1 cellular context compared by ENCODE assay signal in the genomic region with DNA sequence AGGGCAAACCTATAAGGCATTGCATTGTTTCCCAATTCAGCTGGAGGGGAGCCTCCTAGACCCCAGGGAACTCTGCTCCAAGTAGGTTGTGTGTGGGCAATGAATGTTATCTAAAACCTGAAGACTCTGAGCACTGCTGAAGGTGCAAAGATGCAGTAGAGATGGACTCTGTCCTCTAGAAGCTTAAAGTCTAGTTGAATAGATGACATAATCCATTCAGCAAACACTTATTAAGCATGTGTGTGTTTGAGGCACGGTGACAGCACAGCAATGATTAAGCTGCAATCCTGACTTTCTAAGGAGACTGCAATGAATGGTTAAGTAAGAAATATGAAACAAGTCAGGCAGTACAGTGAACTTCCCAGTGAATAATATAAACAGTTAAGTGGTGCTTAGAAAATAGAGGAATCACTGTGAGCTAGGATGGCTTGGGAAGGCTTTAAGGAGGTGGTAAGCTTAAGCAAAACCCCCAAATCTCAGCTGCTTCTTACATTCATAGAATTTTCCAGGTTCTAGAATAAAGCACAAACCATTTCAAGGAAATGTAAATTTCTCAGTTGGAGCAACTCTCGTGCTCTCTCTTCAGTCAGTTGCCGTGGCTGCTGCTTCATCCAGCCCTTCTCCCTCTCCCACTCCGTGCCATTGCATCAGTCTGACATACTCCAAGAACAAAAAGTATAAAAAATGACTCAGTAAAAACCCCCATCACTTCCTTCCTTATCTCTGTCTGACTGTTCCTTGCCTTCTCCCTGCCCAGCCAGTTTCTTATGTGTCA.
TF ChIP-seq lines count a peak whose summit lies in the region.

No MANE protein-coding gene starts in this region.

TF ChIP-seq in HepG2, 621 proteins besides CTCF, POLR2A, EP300 and RAD21 (continues in another document):
- TF ChIP-seq SAP130 (CRISPR knock-in tag; IDR thresholded peaks at IDR 0.05; ENCODE audit: low read depth) (peak; percentile 91), NONO (IDR thresholded peaks at IDR 0.05) (no peak), NONO (CRISPR knock-in tag; conservative IDR thresholded peaks at IDR 0.05) (peak; percentile 45; the same call in 1 of the 2 replicates), HOXA3 (CRISPR knock-in tag; IDR thresholded peaks at IDR 0.05) (peak; percentile 47; the same call in 1 of the 2 replicates), ZMYM4 (CRISPR knock-in tag; IDR thresholded peaks at IDR 0.05) (peak; percentile 48; the same call in 1 of the 2 replicates), ZMAT3 (CRISPR knock-in tag; conservative IDR thresholded peaks at IDR 0.05) (0 out of 2 replicates have a peak, but pooled peaks have one; percentile 46), SIN3A (IDR thresholded peaks at IDR 0.05; ENCODE audit: borderline replicate concordance, low read depth, low read length) (peak; percentile 40; the same call in 1 of the 2 replicates), HDAC1 (CRISPR knock-in tag; IDR thresholded peaks at IDR 0.05) (peak; percentile 76; the same call in 1 of the 2 replicates), HDAC2 (CRISPR knock-in tag; IDR thresholded peaks at IDR 0.05) (peak; percentile 89), MIXL1 (CRISPR knock-in tag; IDR thresholded peaks at IDR 0.05) (peak; percentile 93), ZNF354B (CRISPR knock-in tag; IDR thresholded peaks at IDR 0.05) (no peak), REPIN1 (CRISPR knock-in tag; IDR thresholded peaks at IDR 0.05; ENCODE audit: borderline replicate concordance, low read depth) (peak; percentile 57; the same call in 1 of the 2 replicates), ETV5 (CRISPR knock-in tag; IDR thresholded peaks at IDR 0.05; ENCODE audit: borderline replicate concordance) (peak; percentile 37; the same call in 1 of the 2 replicates), MIER3 (CRISPR knock-in tag; IDR thresholded peaks at IDR 0.05; ENCODE audit: borderline replicate concordance) (peak; percentile 58; the same call in 1 of the 2 replicates), ZNF121 (CRISPR knock-in tag; IDR thresholded peaks at IDR 0.05) (no peak), MXI1 (IDR thresholded peaks at IDR 0.05; ENCODE audit: borderline replicate concordance, low read depth, low read length) (peak; percentile 69; the same call in 1 of the 3 replicates), TBL1XR1 (IDR thresholded peaks at IDR 0.05; ENCODE audit: borderline replicate concordance, low read length, partially characterized antibody) (peak; percentile 32), ZNF205 (CRISPR knock-in tag; IDR thresholded peaks at IDR 0.05) (peak; percentile 71; the same call in 1 of the 2 replicates), RARA (CRISPR knock-in tag; IDR thresholded peaks at IDR 0.05) (peak; percentile 63), CEBPG (CRISPR knock-in tag; IDR thresholded peaks at IDR 0.05) (peak; percentile 80), XRCC5 (optimal IDR thresholded peaks at IDR 0.05; ENCODE audit: low read length) (peak; percentile 41), ONECUT2 (CRISPR knock-in tag; IDR thresholded peaks at IDR 0.05) (0 out of 2 replicates have a peak, but pooled peaks have one; percentile 18), ZSCAN25 (CRISPR knock-in tag; IDR thresholded peaks at IDR 0.05) (no peak), HNRNPH1 (optimal IDR thresholded peaks at IDR 0.05; ENCODE audit: low read depth, low read length) (no peak), RFXANK (CRISPR knock-in tag; IDR thresholded peaks at IDR 0.05) (no peak)
- TF ChIP-seq, protein P1, sequence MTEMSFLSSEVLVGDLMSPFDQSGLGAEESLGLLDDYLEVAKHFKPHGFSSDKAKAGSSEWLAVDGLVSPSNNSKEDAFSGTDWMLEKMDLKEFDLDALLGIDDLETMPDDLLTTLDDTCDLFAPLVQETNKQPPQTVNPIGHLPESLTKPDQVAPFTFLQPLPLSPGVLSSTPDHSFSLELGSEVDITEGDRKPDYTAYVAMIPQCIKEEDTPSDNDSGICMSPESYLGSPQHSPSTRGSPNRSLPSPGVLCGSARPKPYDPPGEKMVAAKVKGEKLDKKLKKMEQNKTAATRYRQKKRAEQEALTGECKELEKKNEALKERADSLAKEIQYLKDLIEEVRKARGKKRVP (CRISPR knock-in tag; IDR thresholded peaks at IDR 0.05): peak in 1 of 2 experiments; percentile 80; a peak in 2 of 4 replicates
- TF ChIP-seq, protein P2, sequence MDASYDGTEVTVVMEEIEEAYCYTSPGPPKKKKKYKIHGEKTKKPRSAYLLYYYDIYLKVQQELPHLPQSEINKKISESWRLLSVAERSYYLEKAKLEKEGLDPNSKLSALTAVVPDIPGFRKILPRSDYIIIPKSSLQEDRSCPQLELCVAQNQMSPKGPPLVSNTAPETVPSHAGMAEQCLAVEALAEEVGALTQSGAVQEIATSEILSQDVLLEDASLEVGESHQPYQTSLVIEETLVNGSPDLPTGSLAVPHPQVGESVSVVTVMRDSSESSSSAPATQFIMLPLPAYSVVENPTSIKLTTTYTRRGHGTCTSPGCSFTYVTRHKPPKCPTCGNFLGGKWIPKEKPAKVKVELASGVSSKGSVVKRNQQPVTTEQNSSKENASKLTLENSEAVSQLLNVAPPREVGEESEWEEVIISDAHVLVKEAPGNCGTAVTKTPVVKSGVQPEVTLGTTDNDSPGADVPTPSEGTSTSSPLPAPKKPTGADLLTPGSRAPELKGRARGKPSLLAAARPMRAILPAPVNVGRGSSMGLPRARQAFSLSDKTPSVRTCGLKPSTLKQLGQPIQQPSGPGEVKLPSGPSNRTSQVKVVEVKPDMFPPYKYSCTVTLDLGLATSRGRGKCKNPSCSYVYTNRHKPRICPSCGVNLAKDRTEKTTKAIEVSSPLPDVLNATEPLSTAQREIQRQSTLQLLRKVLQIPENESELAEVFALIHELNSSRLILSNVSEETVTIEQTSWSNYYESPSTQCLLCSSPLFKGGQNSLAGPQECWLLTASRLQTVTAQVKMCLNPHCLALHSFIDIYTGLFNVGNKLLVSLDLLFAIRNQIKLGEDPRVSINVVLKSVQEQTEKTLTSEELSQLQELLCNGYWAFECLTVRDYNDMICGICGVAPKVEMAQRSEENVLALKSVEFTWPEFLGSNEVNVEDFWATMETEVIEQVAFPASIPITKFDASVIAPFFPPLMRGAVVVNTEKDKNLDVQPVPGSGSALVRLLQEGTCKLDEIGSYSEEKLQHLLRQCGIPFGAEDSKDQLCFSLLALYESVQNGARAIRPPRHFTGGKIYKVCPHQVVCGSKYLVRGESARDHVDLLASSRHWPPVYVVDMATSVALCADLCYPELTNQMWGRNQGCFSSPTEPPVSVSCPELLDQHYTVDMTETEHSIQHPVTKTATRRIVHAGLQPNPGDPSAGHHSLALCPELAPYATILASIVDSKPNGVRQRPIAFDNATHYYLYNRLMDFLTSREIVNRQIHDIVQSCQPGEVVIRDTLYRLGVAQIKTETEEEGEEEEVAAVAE (CRISPR knock-in tag; IDR thresholded peaks at IDR 0.05; ENCODE audit: borderline replicate concordance): peak; percentile 49
- TF ChIP-seq, protein P3, sequence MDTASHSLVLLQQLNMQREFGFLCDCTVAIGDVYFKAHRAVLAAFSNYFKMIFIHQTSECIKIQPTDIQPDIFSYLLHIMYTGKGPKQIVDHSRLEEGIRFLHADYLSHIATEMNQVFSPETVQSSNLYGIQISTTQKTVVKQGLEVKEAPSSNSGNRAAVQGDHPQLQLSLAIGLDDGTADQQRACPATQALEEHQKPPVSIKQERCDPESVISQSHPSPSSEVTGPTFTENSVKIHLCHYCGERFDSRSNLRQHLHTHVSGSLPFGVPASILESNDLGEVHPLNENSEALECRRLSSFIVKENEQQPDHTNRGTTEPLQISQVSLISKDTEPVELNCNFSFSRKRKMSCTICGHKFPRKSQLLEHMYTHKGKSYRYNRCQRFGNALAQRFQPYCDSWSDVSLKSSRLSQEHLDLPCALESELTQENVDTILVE (CRISPR knock-in tag; IDR thresholded peaks at IDR 0.05): 0 out of 2 replicates have a peak, but pooled peaks have one; percentile 30
- TF ChIP-seq, protein P4, sequence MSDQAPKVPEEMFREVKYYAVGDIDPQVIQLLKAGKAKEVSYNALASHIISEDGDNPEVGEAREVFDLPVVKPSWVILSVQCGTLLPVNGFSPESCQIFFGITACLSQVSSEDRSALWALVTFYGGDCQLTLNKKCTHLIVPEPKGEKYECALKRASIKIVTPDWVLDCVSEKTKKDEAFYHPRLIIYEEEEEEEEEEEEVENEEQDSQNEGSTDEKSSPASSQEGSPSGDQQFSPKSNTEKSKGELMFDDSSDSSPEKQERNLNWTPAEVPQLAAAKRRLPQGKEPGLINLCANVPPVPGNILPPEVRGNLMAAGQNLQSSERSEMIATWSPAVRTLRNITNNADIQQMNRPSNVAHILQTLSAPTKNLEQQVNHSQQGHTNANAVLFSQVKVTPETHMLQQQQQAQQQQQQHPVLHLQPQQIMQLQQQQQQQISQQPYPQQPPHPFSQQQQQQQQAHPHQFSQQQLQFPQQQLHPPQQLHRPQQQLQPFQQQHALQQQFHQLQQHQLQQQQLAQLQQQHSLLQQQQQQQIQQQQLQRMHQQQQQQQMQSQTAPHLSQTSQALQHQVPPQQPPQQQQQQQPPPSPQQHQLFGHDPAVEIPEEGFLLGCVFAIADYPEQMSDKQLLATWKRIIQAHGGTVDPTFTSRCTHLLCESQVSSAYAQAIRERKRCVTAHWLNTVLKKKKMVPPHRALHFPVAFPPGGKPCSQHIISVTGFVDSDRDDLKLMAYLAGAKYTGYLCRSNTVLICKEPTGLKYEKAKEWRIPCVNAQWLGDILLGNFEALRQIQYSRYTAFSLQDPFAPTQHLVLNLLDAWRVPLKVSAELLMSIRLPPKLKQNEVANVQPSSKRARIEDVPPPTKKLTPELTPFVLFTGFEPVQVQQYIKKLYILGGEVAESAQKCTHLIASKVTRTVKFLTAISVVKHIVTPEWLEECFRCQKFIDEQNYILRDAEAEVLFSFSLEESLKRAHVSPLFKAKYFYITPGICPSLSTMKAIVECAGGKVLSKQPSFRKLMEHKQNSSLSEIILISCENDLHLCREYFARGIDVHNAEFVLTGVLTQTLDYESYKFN (CRISPR knock-in tag; conservative IDR thresholded peaks at IDR 0.05): peak; percentile 94
- TF ChIP-seq, protein P5, sequence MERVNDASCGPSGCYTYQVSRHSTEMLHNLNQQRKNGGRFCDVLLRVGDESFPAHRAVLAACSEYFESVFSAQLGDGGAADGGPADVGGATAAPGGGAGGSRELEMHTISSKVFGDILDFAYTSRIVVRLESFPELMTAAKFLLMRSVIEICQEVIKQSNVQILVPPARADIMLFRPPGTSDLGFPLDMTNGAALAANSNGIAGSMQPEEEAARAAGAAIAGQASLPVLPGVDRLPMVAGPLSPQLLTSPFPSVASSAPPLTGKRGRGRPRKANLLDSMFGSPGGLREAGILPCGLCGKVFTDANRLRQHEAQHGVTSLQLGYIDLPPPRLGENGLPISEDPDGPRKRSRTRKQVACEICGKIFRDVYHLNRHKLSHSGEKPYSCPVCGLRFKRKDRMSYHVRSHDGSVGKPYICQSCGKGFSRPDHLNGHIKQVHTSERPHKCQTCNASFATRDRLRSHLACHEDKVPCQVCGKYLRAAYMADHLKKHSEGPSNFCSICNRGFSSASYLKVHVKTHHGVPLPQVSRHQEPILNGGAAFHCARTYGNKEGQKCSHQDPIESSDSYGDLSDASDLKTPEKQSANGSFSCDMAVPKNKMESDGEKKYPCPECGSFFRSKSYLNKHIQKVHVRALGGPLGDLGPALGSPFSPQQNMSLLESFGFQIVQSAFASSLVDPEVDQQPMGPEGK (CRISPR knock-in tag; IDR thresholded peaks at IDR 0.05): peak; percentile 30; the same call in 1 of the 2 replicates
- TF ChIP-seq, protein P6, sequence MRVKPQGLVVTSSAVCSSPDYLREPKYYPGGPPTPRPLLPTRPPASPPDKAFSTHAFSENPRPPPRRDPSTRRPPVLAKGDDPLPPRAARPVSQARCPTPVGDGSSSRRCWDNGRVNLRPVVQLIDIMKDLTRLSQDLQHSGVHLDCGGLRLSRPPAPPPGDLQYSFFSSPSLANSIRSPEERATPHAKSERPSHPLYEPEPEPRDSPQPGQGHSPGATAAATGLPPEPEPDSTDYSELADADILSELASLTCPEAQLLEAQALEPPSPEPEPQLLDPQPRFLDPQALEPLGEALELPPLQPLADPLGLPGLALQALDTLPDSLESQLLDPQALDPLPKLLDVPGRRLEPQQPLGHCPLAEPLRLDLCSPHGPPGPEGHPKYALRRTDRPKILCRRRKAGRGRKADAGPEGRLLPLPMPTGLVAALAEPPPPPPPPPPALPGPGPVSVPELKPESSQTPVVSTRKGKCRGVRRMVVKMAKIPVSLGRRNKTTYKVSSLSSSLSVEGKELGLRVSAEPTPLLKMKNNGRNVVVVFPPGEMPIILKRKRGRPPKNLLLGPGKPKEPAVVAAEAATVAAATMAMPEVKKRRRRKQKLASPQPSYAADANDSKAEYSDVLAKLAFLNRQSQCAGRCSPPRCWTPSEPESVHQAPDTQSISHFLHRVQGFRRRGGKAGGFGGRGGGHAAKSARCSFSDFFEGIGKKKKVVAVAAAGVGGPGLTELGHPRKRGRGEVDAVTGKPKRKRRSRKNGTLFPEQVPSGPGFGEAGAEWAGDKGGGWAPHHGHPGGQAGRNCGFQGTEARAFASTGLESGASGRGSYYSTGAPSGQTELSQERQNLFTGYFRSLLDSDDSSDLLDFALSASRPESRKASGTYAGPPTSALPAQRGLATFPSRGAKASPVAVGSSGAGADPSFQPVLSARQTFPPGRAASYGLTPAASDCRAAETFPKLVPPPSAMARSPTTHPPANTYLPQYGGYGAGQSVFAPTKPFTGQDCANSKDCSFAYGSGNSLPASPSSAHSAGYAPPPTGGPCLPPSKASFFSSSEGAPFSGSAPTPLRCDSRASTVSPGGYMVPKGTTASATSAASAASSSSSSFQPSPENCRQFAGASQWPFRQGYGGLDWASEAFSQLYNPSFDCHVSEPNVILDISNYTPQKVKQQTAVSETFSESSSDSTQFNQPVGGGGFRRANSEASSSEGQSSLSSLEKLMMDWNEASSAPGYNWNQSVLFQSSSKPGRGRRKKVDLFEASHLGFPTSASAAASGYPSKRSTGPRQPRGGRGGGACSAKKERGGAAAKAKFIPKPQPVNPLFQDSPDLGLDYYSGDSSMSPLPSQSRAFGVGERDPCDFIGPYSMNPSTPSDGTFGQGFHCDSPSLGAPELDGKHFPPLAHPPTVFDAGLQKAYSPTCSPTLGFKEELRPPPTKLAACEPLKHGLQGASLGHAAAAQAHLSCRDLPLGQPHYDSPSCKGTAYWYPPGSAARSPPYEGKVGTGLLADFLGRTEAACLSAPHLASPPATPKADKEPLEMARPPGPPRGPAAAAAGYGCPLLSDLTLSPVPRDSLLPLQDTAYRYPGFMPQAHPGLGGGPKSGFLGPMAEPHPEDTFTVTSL (CRISPR knock-in tag; IDR thresholded peaks at IDR 0.05; ENCODE audit: borderline replicate concordance): peak; percentile 80; the same call in 1 of the 2 replicates
- TF ChIP-seq, protein P7, sequence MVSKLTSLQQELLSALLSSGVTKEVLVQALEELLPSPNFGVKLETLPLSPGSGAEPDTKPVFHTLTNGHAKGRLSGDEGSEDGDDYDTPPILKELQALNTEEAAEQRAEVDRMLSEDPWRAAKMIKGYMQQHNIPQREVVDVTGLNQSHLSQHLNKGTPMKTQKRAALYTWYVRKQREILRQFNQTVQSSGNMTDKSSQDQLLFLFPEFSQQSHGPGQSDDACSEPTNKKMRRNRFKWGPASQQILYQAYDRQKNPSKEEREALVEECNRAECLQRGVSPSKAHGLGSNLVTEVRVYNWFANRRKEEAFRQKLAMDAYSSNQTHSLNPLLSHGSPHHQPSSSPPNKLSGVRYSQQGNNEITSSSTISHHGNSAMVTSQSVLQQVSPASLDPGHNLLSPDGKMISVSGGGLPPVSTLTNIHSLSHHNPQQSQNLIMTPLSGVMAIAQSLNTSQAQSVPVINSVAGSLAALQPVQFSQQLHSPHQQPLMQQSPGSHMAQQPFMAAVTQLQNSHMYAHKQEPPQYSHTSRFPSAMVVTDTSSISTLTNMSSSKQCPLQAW (CRISPR knock-in tag; IDR thresholded peaks at IDR 0.05): peak; percentile 70
- TF ChIP-seq, protein P8, sequence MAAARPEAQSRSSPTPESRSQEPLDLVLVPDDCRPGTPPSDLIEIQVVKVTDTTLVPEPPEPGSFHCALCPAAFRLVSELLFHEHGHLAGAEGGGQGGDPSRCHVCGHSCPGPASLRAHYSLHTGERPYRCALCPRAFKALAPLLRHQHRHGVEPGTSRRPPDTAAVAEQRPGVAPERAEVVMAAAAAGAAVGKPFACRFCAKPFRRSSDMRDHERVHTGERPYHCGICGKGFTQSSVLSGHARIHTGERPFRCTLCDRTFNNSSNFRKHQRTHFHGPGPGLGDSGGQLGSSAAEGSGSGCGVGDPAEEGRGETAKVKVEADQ (CRISPR knock-in tag; IDR thresholded peaks at IDR 0.05; ENCODE audit: borderline replicate concordance): no peak
